In the genomic region with DNA sequence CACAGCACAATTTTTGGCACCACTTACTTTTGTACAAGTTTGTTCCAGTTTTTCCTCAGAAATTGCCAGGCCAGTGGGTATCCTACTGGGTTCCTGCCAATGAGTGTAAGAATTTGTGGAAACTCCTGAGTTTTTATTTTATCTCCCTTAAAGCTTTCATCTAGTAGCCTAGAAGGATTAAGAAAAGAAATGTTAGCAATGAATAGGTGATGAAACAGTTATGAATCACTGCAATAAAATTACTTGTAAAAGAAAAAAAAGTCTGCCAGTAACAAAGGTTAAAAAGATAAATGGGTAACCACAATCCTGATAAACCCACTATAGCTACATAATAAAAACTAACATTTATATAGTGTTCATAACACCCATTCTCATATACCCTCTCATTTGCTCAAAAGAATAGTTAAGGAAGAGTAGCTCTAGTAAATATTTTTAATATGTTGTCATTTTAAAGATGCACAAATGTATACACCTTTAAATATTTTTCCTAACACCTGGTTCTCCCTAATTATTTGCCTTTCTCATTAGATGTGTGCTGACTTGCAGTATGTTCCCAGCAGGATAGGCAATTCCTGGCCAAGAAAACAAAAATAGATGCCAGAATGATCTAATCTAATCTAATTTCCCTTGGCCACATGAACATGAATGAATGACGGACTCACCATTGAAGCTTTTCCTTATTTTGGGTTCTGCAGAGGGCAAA, we compare ENCODE assay signal across 10 cellular contexts. TPM values are rescaled to one million over a fixed set of nuclear protein-coding genes. Genes with fewer than 3 reads are reported as not detected.
DNase-seq lines count a peak whose midpoint lies in the region; ATAC-seq and TF ChIP-seq lines count a peak whose summit lies in the region.
"Had no signal": no experiment of that assay in that cellular context is flagged by ENCODE, and none has a peak within 500 bp of the region (broad histone marks: within the 10 kb centered on the region; RNA-seq: fewer than 3 reads in every experiment).

No MANE protein-coding gene starts in this region.

- H3K4me1 ChIP-seq in fibroblast of lung (ENCODE audit: control insufficient read depth, extremely low read depth, insufficient read depth, low read length): peaks cover 8% of the 10 kb centered on the region

- no peaks in the 10 kb centered on the region for H3K79me2 ChIP-seq in fibroblast of lung (ENCODE audit: control insufficient read depth, insufficient read depth, low read length)

- H3K4me2 ChIP-seq in fibroblast of lung (ENCODE audit: extremely low read depth, insufficient read depth, low read length): no peak overlapping the region

- no peak overlapping the region for H3K4me3 ChIP-seq in fibroblast of lung (replicated peaks in 1 of 4; ENCODE audit: control extremely low read depth in 1 of 4, insufficient read depth in 1 of 4, low read depth in 3 of 4, low read length in 4 of 4)
- H3K4me3 ChIP-seq in skeletal muscle cell (ENCODE audit: low read depth, low read length): no peak overlapping the region
- H3K4me3 ChIP-seq: GM12878 had no signal

- H3K27me3 ChIP-seq in fibroblast of lung (ENCODE audit: control insufficient read depth, insufficient read depth, low read length): no peaks in the 10 kb centered on the region

- DNase-seq in GM04504 (ENCODE audit: low read depth) (peak; percentile 42), RKO (ENCODE audit: low spot score) (peak; percentile 46), fibroblast of lung (ENCODE audit: low read depth in 2 of 2) (peak; percentile 44 to 71), skeletal muscle cell (ENCODE audit: low read depth) (peak; percentile 23), AML-193 (lab: John Stamatoyannopoulos, UW) (no peak), NCI-H146 (lab: John Stamatoyannopoulos, UW) (no peak)
- no peak for DNase-seq in activated CD8-positive, alpha-beta memory T cell treated with anti-CD3 and anti-CD28 coated beads for 24 hours
- DNase-seq: NCI-H187 had no signal

- H2AFZ ChIP-seq in fibroblast of lung (ENCODE audit: low read length): no peak overlapping the region

- H3K9ac ChIP-seq in fibroblast of lung (ENCODE audit: insufficient read depth, low read length): no peak overlapping the region

- peak overlapping the region; percentile 22 for H3K27ac ChIP-seq in fibroblast of lung (ENCODE audit: insufficient read depth, low read length)

- H4K20me1 ChIP-seq in fibroblast of lung (ENCODE audit: control insufficient read depth, extremely low read depth, insufficient read depth, low read length): no peaks in the 10 kb centered on the region

- no peak for TF ChIP-seq CTCF in fibroblast of lung (conservative IDR thresholded peaks at IDR 0.05 in 1 of 2, IDR thresholded peaks at IDR 0.05 in 1 of 2; ENCODE audit: low read depth in 1 of 2, low read length in 2 of 2)

- peaks cover 10% of the 10 kb centered on the region for H3K36me3 ChIP-seq in fibroblast of lung (ENCODE audit: control insufficient read depth, insufficient read depth, low read length)

- no peaks in the 10 kb centered on the region for H3K9me3 ChIP-seq in fibroblast of lung (ENCODE audit: control insufficient read depth, insufficient read depth, low read depth, low read length)

- no peak for ATAC-seq in GM19324 (IDR thresholded peaks at IDR 0.05; ENCODE audit: low FRiP score, unreplicated experiment)
- ATAC-seq: GM12878 had no signal

RNA-seq across cellular contexts. Expression of a gene that starts 26.6 kb away (rescaled TPM):
- 40.8 and 60.4 TPM in 2 replicates for total RNA-seq in fibroblast of lung
- 60.5 and 75.6 TPM in 2 replicates for polyA plus RNA-seq in fibroblast of lung
- polyA plus RNA-seq in fibroblast of lung (2012): 22.3 and 35.2 TPM in 2 replicates
- polyA minus RNA-seq in fibroblast of lung (ENCODE audit: low replicate concordance): 29.4 and 83.0 TPM in 2 replicates

Comparison
In these comparisons a context has a peak if more than half of its experiments do, and no peak if none do; other contexts are left out.
1. DNase-seq: peak in GM04504 (single experiment), RKO (single experiment), fibroblast of lung (2 of 2) and skeletal muscle cell (single experiment); none in AML-193 (0 of 2), NCI-H146 (single experiment) and activated CD8-positive, alpha-beta memory T cell treated with anti-CD3 and anti-CD28 coated beads for 24 hours (single experiment).